In genomic region chr16:19599968-19600716, GRCh38 we compare ENCODE assay signal across 23 cellular contexts.
"Had no signal": no experiment of that assay in that cellular context is flagged by ENCODE, and none has a peak within 500 bp of the region (broad histone marks: within the 10 kb centered on the region; RNA-seq: fewer than 3 reads in every experiment).

No MANE protein-coding gene starts in this region.

- ATAC-seq: activated CD8-positive, alpha-beta T cell treated with anti-CD3 and anti-CD28 coated beads, Interleukin-2, amount 10 ng/mL, durations not matched to agents 7 days and 5 days; body of pancreas; lower lobe of right lung; WTC11 had no signal

- H3K27me3 Mint-ChIP-seq: activated naive CD8-positive, alpha-beta T cell had no signal

- H3K9ac ChIP-seq: parathyroid adenoma had no signal

- H3K27ac Mint-ChIP-seq: activated CD8-positive, alpha-beta T cell treated with anti-CD3 and anti-CD28 coated beads, Interleukin-2, amount 10 ng/mL, durations not matched to agents 7 days and 5 days; activated naive CD8-positive, alpha-beta T cell had no signal

- H3K27ac ChIP-seq: body of pancreas, lower lobe of right lung, neutrophil, parathyroid adenoma had no signal

- H3K9me3 Mint-ChIP-seq: WTC11 had no signal

- DNase-seq: activated CD4-positive, alpha-beta T cell treated with anti-CD3 and anti-CD28 coated beads for 4 hours; activated CD8-positive, alpha-beta memory T cell treated with anti-CD3 and anti-CD28 coated beads, Interleukin-2, amount 50 U/mL, for 4 hours; activated CD8-positive, alpha-beta T cell treated with anti-CD3 and anti-CD28 coated beads, Interleukin-2, amount 10 ng/mL, durations not matched to agents 7 days and 5 days; activated effector memory CD4-positive, alpha-beta T cell treated with anti-CD3 and anti-CD28 coated beads, Interleukin-2, amount 50 U/mL, for 16 hours; activated T-cell treated with anti-CD3 and anti-CD28 coated beads, Interleukin-2, amount 50 U/mL, for 48 hours; amniotic stem cell; body of pancreas; central memory CD4-positive, alpha-beta T cell; cortex of kidney; effector memory CD4-positive, alpha-beta T cell; head of caudate nucleus; kidney glomerular epithelial cell; lower lobe of right lung; midbrain; stimulated activated CD4-positive, alpha-beta T cell treated with anti-CD3 and anti-CD28 coated beads, Interleukin-2, amount 100 ng/mL, for 24 hours; T-helper 1 cell; T1000; transverse colon had no signal

- H3K4me1 ChIP-seq: lower lobe of right lung, transverse colon had no signal

- H2AFZ ChIP-seq: parathyroid adenoma had no signal

- H3K27me3 ChIP-seq: body of pancreas, neutrophil, transverse colon, vagina had no signal

- H3K4me3 Mint-ChIP-seq: activated CD8-positive, alpha-beta T cell treated with anti-CD3 and anti-CD28 coated beads, Interleukin-2, amount 10 ng/mL, durations not matched to agents 7 days and 5 days; activated naive CD8-positive, alpha-beta T cell; WTC11 had no signal

- H3K4me3 ChIP-seq: body of pancreas, lower lobe of right lung, transverse colon, vagina had no signal

- H3K9me3 ChIP-seq: body of pancreas, lower lobe of right lung, neutrophil, transverse colon, vagina had no signal
